13 cellular contexts compared by ENCODE assay signal in the genomic region with DNA sequence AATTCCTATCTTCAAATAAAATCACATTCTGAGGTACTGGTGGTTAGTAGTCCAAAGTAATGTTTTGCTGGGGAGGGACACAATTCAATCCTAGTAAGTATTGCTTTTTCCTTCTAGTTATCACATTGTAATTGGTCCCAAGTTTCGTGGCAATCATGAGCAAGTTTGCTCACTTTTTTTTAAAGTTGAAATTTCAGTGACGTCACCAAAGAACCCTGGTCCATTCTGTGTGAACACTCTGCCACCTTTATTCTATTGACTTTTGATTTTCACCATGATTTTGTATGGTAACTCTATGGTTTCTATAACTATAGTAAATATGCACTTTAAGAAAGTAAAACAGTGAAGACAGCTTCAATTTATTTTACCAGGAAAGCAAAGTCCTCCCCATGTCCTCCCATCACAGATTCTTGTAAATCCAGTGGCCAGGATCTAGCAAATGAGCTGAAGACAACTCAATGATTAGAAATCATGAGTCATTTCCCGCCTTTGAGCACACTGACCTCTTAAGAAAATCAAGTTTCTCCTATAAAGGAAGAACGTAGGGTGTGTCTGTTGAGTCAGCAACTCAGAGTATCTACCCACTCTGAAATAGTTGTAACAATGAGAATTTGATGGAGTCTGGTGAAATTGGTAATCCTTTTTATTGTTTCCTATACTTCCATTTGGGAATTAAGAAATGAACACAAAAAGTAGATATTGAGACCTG.
DNase-seq lines count a peak whose midpoint lies in the region; ATAC-seq, FAIRE-seq and TF ChIP-seq lines count a peak whose summit lies in the region.
"Had no signal": no experiment of that assay in that cellular context is flagged by ENCODE, and none has a peak within 500 bp of the region (broad histone marks: within the 10 kb centered on the region; RNA-seq: fewer than 3 reads in every experiment).

No MANE protein-coding gene starts in this region.

- TF ChIP-seq RAD21 in A549 (conservative IDR thresholded peaks at IDR 0.05 in 1 of 2, IDR thresholded peaks at IDR 0.05 in 1 of 2): no peak

- H3K4me3 ChIP-seq in A549: no peak overlapping the region
- H3K4me3 ChIP-seq in SU-DHL-6 (ENCODE audit: insufficient read depth, low read length, poor library complexity, severe bottlenecking): no peak overlapping the region
- no peak overlapping the region for H3K4me3 ChIP-seq in lower lobe of right lung
- H3K4me3 ChIP-seq: adrenal gland, transverse colon had no signal

- peak; percentile 1 to 77 for DNase-seq in A549 (ENCODE audit: low read depth in 1 of 2, low spot score in 1 of 2)
- DNase-seq in HK-2 (ENCODE audit: unreplicated experiment): peak; percentile 5
- DNase-seq in fibroblast of peridontal ligament (ENCODE audit: extremely low read depth): peak; percentile 62
- DNase-seq in glutamatergic neuron: no peak
- DNase-seq in lower lobe of right lung: no peak
- DNase-seq in KG1 (lab: John Stamatoyannopoulos, UW): no peak
- DNase-seq in SHP77 treated with DMSO at 0.1 percent for 48 hours (lab: John Stamatoyannopoulos, UW): no peak
- DNase-seq: adrenal gland; naive thymus-derived CD4-positive, alpha-beta T cell; transverse colon had no signal

- no peaks in the 10 kb centered on the region for H3K4me1 Mint-ChIP-seq in glutamatergic neuron (ENCODE audit: low read depth, unreplicated experiment)
- H3K4me1 Mint-ChIP-seq: naive thymus-derived CD4-positive, alpha-beta T cell had no signal

- CTCF ChIA-PET in A549 (lab: Yijun Ruan, JAX): interaction anchor here (1.0 kb wide), 1 partner anchor 10 kb away, joined by 3 read pairs; no protein-coding TSS in a partner anchor

- peak overlapping the region; percentile 7 for H2AFZ ChIP-seq in SU-DHL-6 (ENCODE audit: low read depth, low read length, severe bottlenecking)

- ATAC-seq in A549 (peak in 1 of 2 experiments; percentile 48; a peak in 3 of 6 replicates), lower lobe of right lung (no peak)
- ATAC-seq: naive thymus-derived CD4-positive, alpha-beta T cell had no signal

- no peak overlapping the region for H3K4me3 Mint-ChIP-seq in glutamatergic neuron (ENCODE audit: unreplicated experiment)
- H3K4me3 Mint-ChIP-seq: naive thymus-derived CD4-positive, alpha-beta T cell had no signal

- no peaks in the 10 kb centered on the region for H3K79me2 ChIP-seq in SU-DHL-6 (ENCODE audit: insufficient read depth, low read length)

- no peaks in the 10 kb centered on the region for H3K36me3 Mint-ChIP-seq in glutamatergic neuron (ENCODE audit: unreplicated experiment)
- H3K36me3 Mint-ChIP-seq: naive thymus-derived CD4-positive, alpha-beta T cell had no signal

- H3K9me3 ChIP-seq in A549 (no peaks in the 10 kb centered on the region), SU-DHL-6 (ENCODE audit: insufficient read depth, low read length) (no peaks in the 10 kb centered on the region), lower lobe of right lung (no peaks in the 10 kb centered on the region)
- H3K9me3 ChIP-seq: adrenal gland, transverse colon had no signal

- H3K4me1 ChIP-seq in A549 (no peaks in the 10 kb centered on the region), lower lobe of right lung (no peaks in the 10 kb centered on the region)
- H3K4me1 ChIP-seq: adrenal gland, transverse colon had no signal

- H3K9me2 ChIP-seq in SU-DHL-6 (replicated peaks; ENCODE audit: insufficient read depth, low read length): no peaks in the 10 kb centered on the region

- TF ChIP-seq POLR2A in A549 (IDR thresholded peaks at IDR 0.05; ENCODE audit: low read length): no peak

- no peaks in the 10 kb centered on the region for H3F3A ChIP-seq in SU-DHL-6 (ENCODE audit: insufficient read depth)

- no peaks in the 10 kb centered on the region for H4K20me1 ChIP-seq in SU-DHL-6 (ENCODE audit: low read depth, low read length)

- WGBS in A549 (ENCODE audit: missing lambda C conversion rate): 26% methylated on average over 4 of the region's 4 CpGs

- intact Hi-C loops in lower lobe of right lung (cut with DNase I): no loop called here

- H3K27me3 Mint-ChIP-seq in glutamatergic neuron (ENCODE audit: unreplicated experiment): no peaks in the 10 kb centered on the region
- H3K27me3 Mint-ChIP-seq: naive thymus-derived CD4-positive, alpha-beta T cell had no signal

- H3K27ac ChIP-seq in A549 (no peak overlapping the region), SU-DHL-6 (ENCODE audit: low read depth, low read length) (no peak overlapping the region), lower lobe of right lung (no peak overlapping the region)
- H3K27ac ChIP-seq: adrenal gland, transverse colon had no signal

- H3K36me3 ChIP-seq in SU-DHL-6 (ENCODE audit: low read length) (no peaks in the 10 kb centered on the region), lower lobe of right lung (no peaks in the 10 kb centered on the region)
- H3K36me3 ChIP-seq: adrenal gland, transverse colon had no signal

- FAIRE-seq in A549 (lab: Jason Lieb, UNC): no peak
- FAIRE-seq: endometrium, islet of Langerhans had no signal

- POLR2A ChIA-PET in A549 (lab: Yijun Ruan, JAX): no interaction called here

- no peak for TF ChIP-seq CTCF in A549 (IDR thresholded peaks at IDR 0.05)
- no peak for TF ChIP-seq CTCF in SU-DHL-6 (IDR thresholded peaks at IDR 0.05; ENCODE audit: insufficient read depth, low read length, poor library complexity, severe bottlenecking)
- TF ChIP-seq CTCF in glutamatergic neuron (IDR thresholded peaks at IDR 0.05; ENCODE audit: partially characterized antibody, unreplicated experiment): no peak
- no peak for TF ChIP-seq CTCF in lower lobe of right lung (IDR thresholded peaks at IDR 0.05)

- H3K9ac ChIP-seq in SU-DHL-6 (ENCODE audit: low read length): no peak overlapping the region

- no peaks in the 10 kb centered on the region for H3K9me3 Mint-ChIP-seq in glutamatergic neuron (ENCODE audit: unreplicated experiment)

- H3K27me3 ChIP-seq in SU-DHL-6 (ENCODE audit: low read length): no peaks in the 10 kb centered on the region
- H3K27me3 ChIP-seq in lower lobe of right lung (ENCODE audit: low read depth): no peaks in the 10 kb centered on the region
- H3K27me3 ChIP-seq: adrenal gland, transverse colon had no signal

- H3K27ac Mint-ChIP-seq in glutamatergic neuron (ENCODE audit: unreplicated experiment): no peak overlapping the region
- H3K27ac Mint-ChIP-seq: naive thymus-derived CD4-positive, alpha-beta T cell had no signal

- no peak for TF ChIP-seq EP300 in A549 (IDR thresholded peaks at IDR 0.05)

- no peak overlapping the region for H3K4me2 ChIP-seq in A549
- no peak overlapping the region for H3K4me2 ChIP-seq in SU-DHL-6 (ENCODE audit: low read depth, low read length, poor library complexity, severe bottlenecking)

TF ChIP-seq in A549, 52 proteins besides CTCF, POLR2A, EP300 and RAD21:
- TF ChIP-seq, protein P1, sequence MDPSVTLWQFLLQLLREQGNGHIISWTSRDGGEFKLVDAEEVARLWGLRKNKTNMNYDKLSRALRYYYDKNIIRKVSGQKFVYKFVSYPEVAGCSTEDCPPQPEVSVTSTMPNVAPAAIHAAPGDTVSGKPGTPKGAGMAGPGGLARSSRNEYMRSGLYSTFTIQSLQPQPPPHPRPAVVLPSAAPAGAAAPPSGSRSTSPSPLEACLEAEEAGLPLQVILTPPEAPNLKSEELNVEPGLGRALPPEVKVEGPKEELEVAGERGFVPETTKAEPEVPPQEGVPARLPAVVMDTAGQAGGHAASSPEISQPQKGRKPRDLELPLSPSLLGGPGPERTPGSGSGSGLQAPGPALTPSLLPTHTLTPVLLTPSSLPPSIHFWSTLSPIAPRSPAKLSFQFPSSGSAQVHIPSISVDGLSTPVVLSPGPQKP (IDR thresholded peaks at IDR 0.05; ENCODE audit: low read depth, low read length): no peak
- TF ChIP-seq FOSL2 (IDR thresholded peaks at IDR 0.05) (no peak), FOSL2 (CRISPR knock-in tag; IDR thresholded peaks at IDR 0.05) (peak; percentile 52; the same call in 1 of the 2 replicates), MAFK (IDR thresholded peaks at IDR 0.05; ENCODE audit: partially characterized antibody) (peak; percentile 42)
TF ChIP-seq in A549: peak in this region for 2.

Comparison
In these comparisons a context has a peak if more than half of its experiments do, and no peak if none do; other contexts are left out.
1. DNase-seq: peak in A549 (2 of 2), HK-2 (single experiment) and fibroblast of peridontal ligament (single experiment); none in glutamatergic neuron (single experiment), lower lobe of right lung (single experiment), KG1 (single experiment) and SHP77 treated with DMSO at 0.1 percent for 48 hours (single experiment).